Comparison of ENCODE assay signal across 21 cellular contexts in genomic region chr2:96626553-96626942, GRCh38. TPM values are rescaled to one million over a fixed set of nuclear protein-coding genes. Genes with fewer than 3 reads are reported as not detected.
DNase-seq lines count a peak whose midpoint lies in the region; ATAC-seq, FAIRE-seq and TF ChIP-seq lines count a peak whose summit lies in the region.
"Had no signal": no experiment of that assay in that cellular context is flagged by ENCODE, and none has a peak within 500 bp of the region (broad histone marks: within the 10 kb centered on the region; RNA-seq: fewer than 3 reads in every experiment).

No MANE protein-coding gene starts in this region.

- TF ChIP-seq EP300 in upper lobe of left lung (IDR thresholded peaks at IDR 0.05) = no peak

- H3K27me3 ChIP-seq in left ventricle myocardium inferior (ENCODE audit: low read depth) (no peaks in the 10 kb centered on the region), right cardiac atrium (ENCODE audit: control insufficient read depth, insufficient read depth) (no peaks in the 10 kb centered on the region), endothelial cell of umbilical vein (ENCODE audit: control insufficient read depth in 2 of 2, insufficient read depth in 2 of 2, low read length in 2 of 2) (no peaks in the 10 kb centered on the region), upper lobe of left lung (no peaks in the 10 kb centered on the region)

- POLR2A ChIA-PET in endothelial cell of umbilical vein (lab: Charles Lee) = interaction anchor here (1.7 kb wide), 1 partner anchor 11 kb away, joined by 5 read pairs; the partner anchor contains the start of gene KANSL3

- H3K9me3 ChIP-seq in left ventricle myocardium inferior (replicated peaks) (no peaks in the 10 kb centered on the region), right cardiac atrium (ENCODE audit: control insufficient read depth, low read length) (no peaks in the 10 kb centered on the region), endothelial cell of umbilical vein (replicated peaks; ENCODE audit: control insufficient read depth, insufficient read depth, low read length) (no peaks in the 10 kb centered on the region), upper lobe of left lung (no peaks in the 10 kb centered on the region)
- H3K9me3 ChIP-seq: mucosa of descending colon had no signal

- CTCF ChIA-PET in endothelial cell of umbilical vein (lab: Charles Lee) = interaction anchor here (1.2 to 1.6 kb wide), 3 partner anchors 8 to 72 kb away, joined by 4 to 7 read pairs (median 4); partner anchors contain the start of gene KANSL3

- peak; percentile 47 for FAIRE-seq in endothelial cell of umbilical vein (lab: Jason Lieb, UNC)

- H3K9me3 Mint-ChIP-seq in nephron = no peaks in the 10 kb centered on the region
- H3K9me3 Mint-ChIP-seq: activated naive CD4-positive, alpha-beta T cell treated with anti-CD3 and anti-CD28 coated beads, Interleukin-2, amount 10 ng/mL, durations not matched to agents 7 days and 5 days; T-helper 1 cell treated with Interleukin-12 subunit alpha and Interleukin-12 subunit beta and Interleukin-4 antibody, amounts not matched to agents 30 μg/mL and 1 μg/mL, for 36 hours had no signal

- H3K27ac ChIP-seq in left ventricle myocardium inferior (replicated peaks) (peak overlapping the region; percentile 53), right cardiac atrium (ENCODE audit: low read length) (no peak overlapping the region), endothelial cell of umbilical vein (ENCODE audit: insufficient read depth, low read depth, low read length) (peak overlapping the region; percentile 70), upper lobe of left lung (peak overlapping the region; percentile 23 to 78 (median 56))

- H3K36me3 ChIP-seq in left ventricle myocardium inferior (peaks cover 45% of the 10 kb centered on the region), endothelial cell of umbilical vein (ENCODE audit: control insufficient read depth in 2 of 2, extremely low read depth in 1 of 2, insufficient read depth in 2 of 2, low read length in 2 of 2) (peaks cover 0 to 23% of the 10 kb centered on the region in 2 experiments), upper lobe of left lung (peaks cover 0 to 37% (median 21%) of the 10 kb centered on the region in 4 donors)

- ATAC-seq in right cardiac atrium = no peak
- ATAC-seq in upper lobe of left lung (ENCODE audit: low FRiP score in 2 of 2) = no peak
- no peak for ATAC-seq in GM18868 (IDR thresholded peaks at IDR 0.05; ENCODE audit: unreplicated experiment)
- ATAC-seq in GM21360 (IDR thresholded peaks at IDR 0.05; ENCODE audit: unreplicated experiment) = no peak
- ATAC-seq in HG02610 (IDR thresholded peaks at IDR 0.05; ENCODE audit: unreplicated experiment) = no peak
- ATAC-seq: mucosa of descending colon had no signal

- DNase-seq in left ventricle myocardium inferior (no peak), right cardiac atrium (no peak), endothelial cell of umbilical vein (ENCODE audit: low read depth, low spot score) (no peak), upper lobe of left lung (no peak)
- DNase-seq: activated CD4-positive, alpha-beta T cell treated with anti-CD3 and anti-CD28 coated beads, Interleukin-2, amount 50 U/mL, for 48 hours; activated naive CD4-positive, alpha-beta T cell treated with anti-CD3 and anti-CD28 coated beads, Interleukin-2, amount 10 ng/mL, durations not matched to agents 7 days and 5 days; activated T-cell treated with anti-CD3 and anti-CD28 coated beads, Interleukin-2, amount 50 U/mL, for 1 hour; foreskin fibroblast; GOT3; mucosa of descending colon; NCI-H1417; NCI-H69; SHP77; stimulated activated CD4-positive, alpha-beta T cell treated with anti-CD3 and anti-CD28 coated beads, Interleukin-2, amount 100 ng/mL, for 48 hours had no signal

- H3K4me3 Mint-ChIP-seq in nephron = no peak overlapping the region
- H3K4me3 Mint-ChIP-seq: activated naive CD4-positive, alpha-beta T cell treated with anti-CD3 and anti-CD28 coated beads, Interleukin-2, amount 10 ng/mL, durations not matched to agents 7 days and 5 days; T-helper 1 cell treated with Interleukin-12 subunit alpha and Interleukin-12 subunit beta and Interleukin-4 antibody, amounts not matched to agents 30 μg/mL and 1 μg/mL, for 36 hours had no signal

- TF ChIP-seq POLR2A in endothelial cell of umbilical vein (IDR thresholded peaks at IDR 0.05; ENCODE audit: low read depth, low read length) = no peak
- no peak for TF ChIP-seq POLR2A in upper lobe of left lung (IDR thresholded peaks at IDR 0.05)

- BruUV-seq in endothelial cell of umbilical vein (replicated peaks; lab: Mats Ljungman, UMichigan) = no TSS peak

- no peaks in the 10 kb centered on the region for H3K9me1 ChIP-seq in endothelial cell of umbilical vein (replicated peaks; ENCODE audit: control insufficient read depth, extremely low read depth, insufficient read depth, low read length)

- H3K4me1 ChIP-seq in left ventricle myocardium inferior (peaks cover 45% of the 10 kb centered on the region), right cardiac atrium (ENCODE audit: control insufficient read depth, insufficient read depth, low read length) (no peaks in the 10 kb centered on the region), endothelial cell of umbilical vein (ENCODE audit: control insufficient read depth, extremely low read depth, insufficient read depth, low read length) (peaks cover 19% of the 10 kb centered on the region), upper lobe of left lung (peaks cover 28 to 50% (median 37%) of the 10 kb centered on the region in 4 donors)

- no peaks in the 10 kb centered on the region for H3K27me3 Mint-ChIP-seq in nephron (ENCODE audit: low read depth)
- H3K27me3 Mint-ChIP-seq: activated naive CD4-positive, alpha-beta T cell treated with anti-CD3 and anti-CD28 coated beads, Interleukin-2, amount 10 ng/mL, durations not matched to agents 7 days and 5 days had no signal

- no peak overlapping the region for H3K4me3 ChIP-seq in left ventricle myocardium inferior
- H3K4me3 ChIP-seq in right cardiac atrium (ENCODE audit: low read length) = no peak overlapping the region
- no peak overlapping the region for H3K4me3 ChIP-seq in endothelial cell of umbilical vein (replicated peaks in 1 of 3; ENCODE audit: insufficient read depth in 1 of 3, low read depth in 1 of 3, low read length in 3 of 3)
- no peak overlapping the region for H3K4me3 ChIP-seq in upper lobe of left lung
- H3K4me3 ChIP-seq: mucosa of descending colon had no signal

- H3K9ac ChIP-seq in endothelial cell of umbilical vein (replicated peaks; ENCODE audit: extremely low read depth, insufficient read depth, low read length) = peak overlapping the region; percentile 63

- dilution Hi-C loops in endothelial cell of umbilical vein (cut with MboI; ENCODE audit: extremely low pct_ligation_motif_present, low sequenced_read_pairs) = no loop called here

- TF ChIP-seq CTCF in left ventricle myocardium inferior (IDR thresholded peaks at IDR 0.05; ENCODE audit: borderline replicate concordance) (no peak), endothelial cell of umbilical vein (IDR thresholded peaks at IDR 0.05; ENCODE audit: extremely low read depth in 1 of 2, insufficient read depth in 1 of 2, low read depth in 1 of 2, low read length in 2 of 2) (no peak), nephron (IDR thresholded peaks at IDR 0.05; ENCODE audit: unreplicated experiment in 3 of 3) (no peak), upper lobe of left lung (IDR thresholded peaks at IDR 0.05) (no peak)

- H3K79me2 ChIP-seq in endothelial cell of umbilical vein (ENCODE audit: control insufficient read depth, insufficient read depth, low read length) = peaks cover 10% of the 10 kb centered on the region

- H3K4me2 ChIP-seq in endothelial cell of umbilical vein (ENCODE audit: insufficient read depth, low read length) = peak overlapping the region; percentile 84

- H4K20me1 ChIP-seq in endothelial cell of umbilical vein (replicated peaks; ENCODE audit: control insufficient read depth, extremely low read depth, insufficient read depth, low read length) = no peaks in the 10 kb centered on the region

- peak overlapping the region in 2 of 3 experiments; percentile 9 to 78 for H3K27ac Mint-ChIP-seq in nephron
- H3K27ac Mint-ChIP-seq: activated naive CD4-positive, alpha-beta T cell treated with anti-CD3 and anti-CD28 coated beads, Interleukin-2, amount 10 ng/mL, durations not matched to agents 7 days and 5 days; T-helper 1 cell treated with Interleukin-12 subunit alpha and Interleukin-12 subunit beta and Interleukin-4 antibody, amounts not matched to agents 30 μg/mL and 1 μg/mL, for 36 hours had no signal

- H2AFZ ChIP-seq in endothelial cell of umbilical vein (ENCODE audit: low read depth, low read length) = no peak overlapping the region

- peaks cover 67% of the 10 kb centered on the region for H3K36me3 Mint-ChIP-seq in nephron (ENCODE audit: low read depth)

- intact Hi-C loops in left ventricle myocardium inferior (cut with micrococcal nuclease) = no loop called here
- intact Hi-C loops in right cardiac atrium (cut with DNase I) = no loop called here
- intact Hi-C loops in endothelial cell of umbilical vein (cut with micrococcal nuclease) = no loop called here

- 54% methylated on average over 2 of the region's 2 CpGs for WGBS in right cardiac atrium
- WGBS in upper lobe of left lung, 2 donors = 42 to 54% methylated on average over 2 of the region's 2 CpGs

- peaks cover 17% of the 10 kb centered on the region for H3K4me1 Mint-ChIP-seq in nephron

RNA-seq across cellular contexts. Expression of gene KANSL3, which starts 11.6 kb away (rescaled TPM):
- total RNA-seq in left ventricle myocardium inferior = 31.7 TPM
- total RNA-seq in right cardiac atrium = 10 to 100 TPM; 33.9 to 40.9 (median 34.8) TPM
- polyA plus RNA-seq in right cardiac atrium = 14.5 TPM
- 36.9 and 37.4 TPM in 2 replicates for total RNA-seq in endothelial cell of umbilical vein
- 27.5 and 27.7 TPM in 2 replicates for polyA plus RNA-seq in endothelial cell of umbilical vein
- polyA plus RNA-seq in endothelial cell of umbilical vein (2011; cell fraction: cytosol; rRNA removed) = 15.5 and 16.3 TPM in 2 replicates
- polyA plus RNA-seq in endothelial cell of umbilical vein (2011; cell fraction: nucleus; rRNA removed) = 63.9 and 82.7 TPM in 2 replicates
- 20.2 and 31.1 TPM in 2 replicates for polyA plus RNA-seq in endothelial cell of umbilical vein (2012)
- 95.1 and 96.4 TPM in 2 replicates for polyA minus RNA-seq in endothelial cell of umbilical vein
- 13.8 TPM for polyA minus RNA-seq in endothelial cell of umbilical vein (2011; cell fraction: cytosol; rRNA and poly(A)+ RNA removed)
- polyA minus RNA-seq in endothelial cell of umbilical vein (2011; cell fraction: nucleus; rRNA and poly(A)+ RNA removed) = 47.1 and 67.5 TPM in 2 replicates
- 100 to 1,000 TPM in 1 of 6 donors, 10 to 100 TPM in 5; 41.3 to 133 (median 53.0) TPM for total RNA-seq in upper lobe of left lung

RNA-seq across cellular contexts. Expression of gene FER1L5, which starts 16.0 kb away (rescaled TPM):
- total RNA-seq in left ventricle myocardium inferior (0.05 TPM), right cardiac atrium (under 1 TPM in 3 of 4 donors, not detected in 1; 0.11 to 0.17 (median 0.15) TPM), endothelial cell of umbilical vein (not detected in 2 replicates), upper lobe of left lung (1 to 10 TPM in 1 of 6 donors, under 1 TPM in 5; 0.15 to 5.2 (median 0.43) TPM)
- polyA plus RNA-seq in right cardiac atrium (0.05 TPM), endothelial cell of umbilical vein (not detected in 2 replicates)
- not detected in 2 replicates for polyA plus RNA-seq in endothelial cell of umbilical vein (2011; cell fraction: cytosol; rRNA removed)
- polyA plus RNA-seq in endothelial cell of umbilical vein (2011; cell fraction: nucleus; rRNA removed) = 0.03 TPM in 1 of 2 replicates, not detected in the other
- not detected in 2 replicates for polyA plus RNA-seq in endothelial cell of umbilical vein (2012)
- not detected in 2 replicates for polyA minus RNA-seq in endothelial cell of umbilical vein
- polyA minus RNA-seq in endothelial cell of umbilical vein (2011; cell fraction: cytosol; rRNA and poly(A)+ RNA removed) = not detected
- not detected in 2 replicates for polyA minus RNA-seq in endothelial cell of umbilical vein (2011; cell fraction: nucleus; rRNA and poly(A)+ RNA removed)
- total RNA-seq: G401, HT1080 had no signal
